ENCODE assay signal across 33 cellular contexts in the genomic region with DNA sequence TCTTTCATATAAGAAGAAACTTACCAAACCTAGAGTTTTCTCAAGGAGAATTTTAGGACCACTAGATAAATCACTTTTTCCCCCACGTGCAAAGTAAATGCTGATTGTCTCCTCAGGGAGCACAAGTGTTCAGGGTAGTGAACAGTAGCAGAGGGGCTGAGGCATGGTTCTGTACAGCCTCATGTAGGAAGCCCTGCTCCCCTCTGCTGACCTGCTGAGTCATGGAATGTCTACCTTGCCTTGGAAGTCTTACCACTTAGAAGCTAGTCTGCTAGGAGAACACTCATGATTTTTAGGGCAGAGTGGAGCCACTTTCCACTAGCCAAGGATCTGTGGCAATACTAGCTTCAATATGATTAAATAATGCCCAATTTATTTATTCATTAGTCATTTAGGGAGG.
DNase-seq lines count a peak whose midpoint lies in the region; ATAC-seq, FAIRE-seq and TF ChIP-seq lines count a peak whose summit lies in the region.
"Had no signal": no experiment of that assay in that cellular context is flagged by ENCODE, and none has a peak within 500 bp of the region (broad histone marks: within the 10 kb centered on the region; RNA-seq: fewer than 3 reads in every experiment).

No MANE protein-coding gene starts in this region.

- no peak overlapping the region for H3K14ac ChIP-seq in H1 (ENCODE audit: insufficient read length)

- 0 out of 2 replicates have a peak overlapping the region, but pooled peaks have one; percentile 2 for H3K27ac ChIP-seq in HUES64 (ENCODE audit: low read depth, low read length)
- H3K27ac ChIP-seq in H1 (ENCODE audit: low read depth, low read length), result no peak overlapping the region
- H3K27ac ChIP-seq: adrenal gland, esophagus squamous epithelium, foreskin keratinocyte, KMS-11, lower lobe of right lung, ovary, SJCRH30 had no signal

- H3K79me2 ChIP-seq in H1 (ENCODE audit: control insufficient read depth in 1 of 2, insufficient read depth in 2 of 2, low read length in 2 of 2), result no peaks in the 10 kb centered on the region

- H3K56ac ChIP-seq in H1 (replicated peaks; ENCODE audit: insufficient read length, low read depth, low read length), result no peak overlapping the region

- peaks cover 15% of the 10 kb centered on the region for H3K4me1 ChIP-seq in HUES64 (ENCODE audit: insufficient read depth, low read length)
- peaks cover 0 to 2% (median 0%) of the 10 kb centered on the region in 4 experiments; a peak in 1 of 7 replicates for H3K4me1 ChIP-seq in H1 (replicated peaks in 1 of 4; ENCODE audit: control insufficient read depth in 3 of 4, insufficient read depth in 4 of 4, low read length in 3 of 4)
- H3K4me1 ChIP-seq: adrenal gland, esophagus squamous epithelium, foreskin keratinocyte, lower lobe of right lung, SJCRH30 had no signal

- peak overlapping the region; percentile 69; the same call in 1 of the 2 replicates for H2AFZ ChIP-seq in H1 (ENCODE audit: low read length)

- H2AK5ac ChIP-seq in H1 (ENCODE audit: low read depth, low read length), result no peak overlapping the region

- no peaks in the 10 kb centered on the region for H3K27me3 Mint-ChIP-seq in neural crest cell (ENCODE audit: low read depth)
- H3K27me3 Mint-ChIP-seq: activated CD4-positive, alpha-beta T cell treated with anti-CD3 and anti-CD28 coated beads for 36 hours; activated CD8-positive, alpha-beta T cell treated with anti-CD3 and anti-CD28 coated beads for 36 hours; brain; CD4-positive, alpha-beta T cell had no signal

- no peak for ATAC-seq in GM19023 (IDR thresholded peaks at IDR 0.05; ENCODE audit: unreplicated experiment)
- no peak for ATAC-seq in HG03457 (IDR thresholded peaks at IDR 0.05; ENCODE audit: unreplicated experiment)
- ATAC-seq: activated CD4-positive, alpha-beta T cell treated with anti-CD3 and anti-CD28 coated beads for 36 hours; activated CD8-positive, alpha-beta T cell treated with anti-CD3 and anti-CD28 coated beads for 36 hours; foreskin keratinocyte; lower lobe of right lung had no signal

- no peak for TF ChIP-seq EP300 in H1 (IDR thresholded peaks at IDR 0.05; ENCODE audit: borderline replicate concordance in 1 of 2, low read depth in 2 of 2, low read length in 2 of 2)

- FAIRE-seq in H1 (lab: Jason Lieb, UNC) (no peak), GM12891 (lab: Jason Lieb, UNC) (no peak)
- FAIRE-seq: endometrium, HTR-8/SVneo had no signal

- TF ChIP-seq CTCF in H1 (IDR thresholded peaks at IDR 0.05; ENCODE audit: control extremely low read depth in 1 of 3, insufficient read depth in 1 of 3, low read depth in 1 of 3, low read length in 3 of 3), result no peak
- TF ChIP-seq CTCF in neural crest cell (conservative IDR thresholded peaks at IDR 0.05), result no peak

- no peak overlapping the region for H2BK120ac ChIP-seq in H1 (replicated peaks; ENCODE audit: low read depth, low read length)

- CTCF ChIA-PET in H1 (lab: Charles Lee; ENCODE audit: partially characterized antibody), result interaction anchor here (0.9 kb wide), 1 partner anchor 35 kb away, joined by 3 read pairs; no protein-coding TSS in a partner anchor

- POLR2A ChIA-PET in H1 (lab: Charles Lee; ENCODE audit: partially characterized antibody), result no interaction called here

- 94% methylated on average over 1 of the region's 1 CpG for WGBS in HUES64
- 100% methylated on average over 1 of the region's 1 CpG; no CpG with 5 or more reads in 1 of the 2 experiments for WGBS in H1 (ENCODE audit: extremely low coverage in 1 of 2, insufficient coverage in 1 of 2, insufficient read length in 1 of 2, insufficient replicate concordance in 2 of 2, low coverage in 1 of 2, low lambda C conversion rate in 2 of 2, missing lambda C conversion rate in 1 of 2), 2 experiments

- H3K27me3 ChIP-seq in HUES64 (ENCODE audit: insufficient read depth, low read length) (no peaks in the 10 kb centered on the region), H1 (replicated peaks in 1 of 4; ENCODE audit: control insufficient read depth in 3 of 4, extremely low read depth in 1 of 4, insufficient read depth in 3 of 4, low read length in 3 of 4) (no peaks in the 10 kb centered on the region)
- H3K27me3 ChIP-seq: adrenal gland, esophagus squamous epithelium, foreskin keratinocyte, ovary, SJCRH30 had no signal

- H4K5ac ChIP-seq in H1 (ENCODE audit: insufficient read length, low read depth, low read length), result no peak overlapping the region

- no peak overlapping the region for H2BK20ac ChIP-seq in H1 (ENCODE audit: low read length)

- TF ChIP-seq POLR2A in H1 (IDR thresholded peaks at IDR 0.05; ENCODE audit: control extremely low read depth in 1 of 2, low read depth in 2 of 2, low read length in 2 of 2), result no peak
- TF ChIP-seq POLR2A in GM12891 (IDR thresholded peaks at IDR 0.05; ENCODE audit: low read depth, low read length), result no peak

- H3K4ac ChIP-seq in H1 (replicated peaks; ENCODE audit: insufficient read length, low read depth, low read length), result no peak overlapping the region

- H3K27ac Mint-ChIP-seq in neural crest cell (ENCODE audit: unreplicated experiment), result peak overlapping the region; percentile 19
- H3K27ac Mint-ChIP-seq: activated CD4-positive, alpha-beta T cell treated with anti-CD3 and anti-CD28 coated beads for 36 hours; activated CD8-positive, alpha-beta T cell treated with anti-CD3 and anti-CD28 coated beads for 36 hours; activated T-helper 1 cell treated with anti-CD3 and anti-CD28 coated beads, Interleukin-12 subunit alpha, Interleukin-12 subunit beta, Interleukin-2, Interleukin-4 antibody, amounts not matched to agents 30 ng/mL and 10 ng/mL and 1 ng/mL, durations not matched to agents 14 hours and 24 hours and 36 hours; brain; CD4-positive, alpha-beta T cell; nephron had no signal

- no peak overlapping the region for H3K9ac ChIP-seq in HUES64 (ENCODE audit: low read depth, low read length)
- no peak overlapping the region for H3K9ac ChIP-seq in H1 (replicated peaks in 1 of 4; ENCODE audit: extremely low read depth in 1 of 4, low read depth in 3 of 4, low read length in 3 of 4)
- H3K9ac ChIP-seq: KMS-11 had no signal

- no peaks in the 10 kb centered on the region for H3K9me3 Mint-ChIP-seq in neural crest cell
- H3K9me3 Mint-ChIP-seq: brain, nephron had no signal

- H3K36me3 ChIP-seq in HUES64 (ENCODE audit: insufficient read depth, low read length), result no peaks in the 10 kb centered on the region
- H3K36me3 ChIP-seq in H1 (ENCODE audit: control insufficient read depth in 2 of 4, insufficient read depth in 4 of 4, low read length in 3 of 4), result no peaks in the 10 kb centered on the region
- H3K36me3 ChIP-seq: adrenal gland, esophagus squamous epithelium, lower lobe of right lung, ovary, SJCRH30 had no signal

- no peaks in the 10 kb centered on the region for H4K20me1 ChIP-seq in H1 (replicated peaks in 1 of 2; ENCODE audit: control insufficient read depth in 1 of 2, insufficient read depth in 2 of 2, low read length in 2 of 2)

- no peaks in the 10 kb centered on the region for H3K9me3 ChIP-seq in HUES64 (ENCODE audit: insufficient read depth, low read depth, low read length)
- H3K9me3 ChIP-seq in H1 (ENCODE audit: insufficient read depth in 2 of 2, low read depth in 1 of 2, low read length in 1 of 2), result no peaks in the 10 kb centered on the region
- H3K9me3 ChIP-seq: adrenal gland, lower lobe of right lung, ovary, SJCRH30 had no signal

- no peak overlapping the region for H2BK15ac ChIP-seq in H1 (ENCODE audit: low read length)

- no peak overlapping the region; the same call in 1 of the 2 replicates for H4K8ac ChIP-seq in H1 (ENCODE audit: extremely low read depth, insufficient read depth, low read length)

- H3K23me2 ChIP-seq in H1 (ENCODE audit: low read depth, low read length), result no peaks in the 10 kb centered on the region

- no peak for TF ChIP-seq RAD21 in H1 (IDR thresholded peaks at IDR 0.05 in 1 of 2, conservative IDR thresholded peaks at IDR 0.05 in 1 of 2; ENCODE audit: low read depth in 2 of 2, low read length in 2 of 2)

- no peaks in the 10 kb centered on the region for H3K4me1 Mint-ChIP-seq in neural crest cell
- H3K4me1 Mint-ChIP-seq: activated CD4-positive, alpha-beta T cell treated with anti-CD3 and anti-CD28 coated beads for 36 hours; brain; nephron had no signal

- H2BK12ac ChIP-seq in H1 (ENCODE audit: low read depth, low read length), result no peak overlapping the region

- no peak overlapping the region for H3K23ac ChIP-seq in H1 (ENCODE audit: insufficient read length)

- H3K4me3 ChIP-seq in HUES64 (ENCODE audit: low read length) (no peak overlapping the region), H1 (ENCODE audit: extremely low read depth in 1 of 4, insufficient read depth in 2 of 4, low read depth in 3 of 4, low read length in 4 of 4) (no peak overlapping the region)
- H3K4me3 ChIP-seq: adrenal gland, esophagus squamous epithelium, lower lobe of right lung, ovary, SJCRH30 had no signal

- no peaks in the 10 kb centered on the region for H3K79me1 ChIP-seq in H1 (ENCODE audit: low read depth, low read length)

- H3K18ac ChIP-seq in H1 (ENCODE audit: extremely low read depth, low read length), result no peak overlapping the region

- H3K4me2 ChIP-seq in H1 (ENCODE audit: insufficient read depth in 1 of 2, low read depth in 2 of 2, low read length in 2 of 2), result no peak overlapping the region
- H3K4me2 ChIP-seq: KMS-11 had no signal

- DNase-seq in EL (peak; percentile 22), H1 (ENCODE audit: low read depth in 1 of 2, low spot score in 2 of 2) (no peak), neural crest cell (ENCODE audit: low read depth, low spot score) (no peak), GM12891 (ENCODE audit: insufficient read length, low spot score) (no peak)
- DNase-seq: activated CD4-positive, alpha-beta T cell treated with anti-CD3 and anti-CD28 coated beads for 36 hours; activated CD8-positive, alpha-beta memory T cell treated with anti-CD3 and anti-CD28 coated beads, Interleukin-2, amount 50 U/mL, for 48 hours; activated CD8-positive, alpha-beta T cell treated with anti-CD3 and anti-CD28 coated beads for 36 hours; activated naive CD4-positive, alpha-beta T cell treated with Interleukin-2 at 50 U/mL for 16 hours; adrenal gland; CD4-positive, alpha-beta T cell; cerebellar nuclear complex; esophagus squamous epithelium; head of caudate nucleus; lower lobe of right lung; NCI-H1930; NCI-H526 treated with DMSO at 0.1 percent for 48 hours; ovary; retina; RPMI8226; stimulated activated naive CD4-positive, alpha-beta T cell; SW 1271; T-helper 9 cell had no signal

- no peak overlapping the region for H3K4me3 Mint-ChIP-seq in neural crest cell
- H3K4me3 Mint-ChIP-seq: activated CD4-positive, alpha-beta T cell treated with anti-CD3 and anti-CD28 coated beads for 36 hours; activated CD8-positive, alpha-beta T cell treated with anti-CD3 and anti-CD28 coated beads for 36 hours; activated T-helper 1 cell treated with anti-CD3 and anti-CD28 coated beads, Interleukin-12 subunit alpha, Interleukin-12 subunit beta, Interleukin-2, Interleukin-4 antibody, amounts not matched to agents 30 ng/mL and 10 ng/mL and 1 ng/mL, durations not matched to agents 14 hours and 24 hours and 36 hours; brain; CD4-positive, alpha-beta T cell; nephron had no signal

- no peaks in the 10 kb centered on the region for H3K36me3 Mint-ChIP-seq in neural crest cell (ENCODE audit: low read depth)
- H3K36me3 Mint-ChIP-seq: brain had no signal

- no peak overlapping the region for H4K91ac ChIP-seq in H1 (replicated peaks; ENCODE audit: insufficient read length, low read length)

- H2BK5ac ChIP-seq in H1 (ENCODE audit: low read depth, low read length), result no peak overlapping the region

TF ChIP-seq in GM12891, 5 proteins besides CTCF, POLR2A, EP300 and RAD21 (continues in another document):
- TF ChIP-seq POLR2AphosphoS5 (IDR thresholded peaks at IDR 0.05; ENCODE audit: low read depth, low read length), result no peak
